9 cellular contexts compared by ENCODE assay signal in genomic region chr7:139647812-139648616, GRCh38.
DNase-seq lines count a peak whose midpoint lies in the region; ATAC-seq, FAIRE-seq and TF ChIP-seq lines count a peak whose summit lies in the region.
"Had no signal": no experiment of that assay in that cellular context is flagged by ENCODE, and none has a peak within 500 bp of the region (broad histone marks: within the 10 kb centered on the region; RNA-seq: fewer than 3 reads in every experiment).

No MANE protein-coding gene starts in this region.

- no peak for TF ChIP-seq CTCF in astrocyte (IDR thresholded peaks at IDR 0.05; ENCODE audit: insufficient read depth, low read depth, low read length)
- no peak for TF ChIP-seq CTCF in colonic mucosa (IDR thresholded peaks at IDR 0.05)

- H3K4me3 ChIP-seq in astrocyte (ENCODE audit: insufficient read depth, low read depth, low read length) (no peak overlapping the region), mucosa of stomach (ENCODE audit: low read length) (no peak overlapping the region), colonic mucosa (no peak overlapping the region)

- H3K36me3 ChIP-seq in astrocyte (ENCODE audit: insufficient read depth, low read length) = no peaks in the 10 kb centered on the region
- no peaks in the 10 kb centered on the region for H3K36me3 ChIP-seq in mucosa of stomach (ENCODE audit: control insufficient read depth, insufficient read depth, low read length)
- H3K36me3 ChIP-seq in colonic mucosa = no peaks in the 10 kb centered on the region

- H3K9me3 Mint-ChIP-seq in stimulated activated naive CD8-positive, alpha-beta T cell treated with anti-CD3 and anti-CD28 coated beads, Interleukin-15, Interleukin-2, amounts not matched to agents 100 ng/mL and 50 ng/mL, for 24 hours = no peaks in the 10 kb centered on the region
- no peaks in the 10 kb centered on the region for H3K9me3 Mint-ChIP-seq in astrocyte (ENCODE audit: unreplicated experiment)

- H3K27me3 ChIP-seq in astrocyte (ENCODE audit: insufficient read depth, low read length) (no peaks in the 10 kb centered on the region), mucosa of stomach (ENCODE audit: control insufficient read depth, insufficient read depth, low read length) (no peaks in the 10 kb centered on the region), colonic mucosa (no peaks in the 10 kb centered on the region)

- peaks cover 80% of the 10 kb centered on the region for H4K20me1 ChIP-seq in astrocyte (ENCODE audit: insufficient read depth, low read length)

- no peaks in the 10 kb centered on the region for H3K9me3 ChIP-seq in astrocyte (ENCODE audit: insufficient read depth, low read depth, low read length)
- no peaks in the 10 kb centered on the region for H3K9me3 ChIP-seq in mucosa of stomach (ENCODE audit: control insufficient read depth, low read length)
- H3K9me3 ChIP-seq in colonic mucosa = no peaks in the 10 kb centered on the region

- peak overlapping the region; percentile 56 for H3K4me3 Mint-ChIP-seq in stimulated activated naive CD8-positive, alpha-beta T cell treated with anti-CD3 and anti-CD28 coated beads, Interleukin-15, Interleukin-2, amounts not matched to agents 100 ng/mL and 50 ng/mL, for 24 hours
- no peak overlapping the region for H3K4me3 Mint-ChIP-seq in astrocyte (ENCODE audit: unreplicated experiment)

- H2AFZ ChIP-seq in astrocyte (ENCODE audit: low read depth, low read length) = no peak overlapping the region

- peak overlapping the region; percentile 73 for H3K27ac Mint-ChIP-seq in stimulated activated naive CD8-positive, alpha-beta T cell treated with anti-CD3 and anti-CD28 coated beads, Interleukin-15, Interleukin-2, amounts not matched to agents 100 ng/mL and 50 ng/mL, for 24 hours
- H3K27ac Mint-ChIP-seq in astrocyte (ENCODE audit: unreplicated experiment) = no peak overlapping the region

- no peak overlapping the region for H3K27ac ChIP-seq in astrocyte (ENCODE audit: low read depth, low read length)
- no peak overlapping the region for H3K27ac ChIP-seq in colonic mucosa

- intact Hi-C loops in colonic mucosa (cut with DNase I) = loop anchor here (2.0 to 10.0 kb wide), 2 partner anchors 127 to 355 kb away; partner anchors contain the start of gene HIPK2

- no peaks in the 10 kb centered on the region for H3K36me3 Mint-ChIP-seq in stimulated activated naive CD8-positive, alpha-beta T cell treated with anti-CD3 and anti-CD28 coated beads, Interleukin-15, Interleukin-2, amounts not matched to agents 100 ng/mL and 50 ng/mL, for 24 hours (ENCODE audit: low read depth)
- peaks cover 4% of the 10 kb centered on the region for H3K36me3 Mint-ChIP-seq in astrocyte (ENCODE audit: low read depth, unreplicated experiment)

- no peak overlapping the region for H3K4me2 ChIP-seq in astrocyte (ENCODE audit: low read length)

- no peaks in the 10 kb centered on the region for H3K27me3 Mint-ChIP-seq in stimulated activated naive CD8-positive, alpha-beta T cell treated with anti-CD3 and anti-CD28 coated beads, Interleukin-15, Interleukin-2, amounts not matched to agents 100 ng/mL and 50 ng/mL, for 24 hours
- H3K27me3 Mint-ChIP-seq in astrocyte (ENCODE audit: low read depth, unreplicated experiment) = no peaks in the 10 kb centered on the region

- H3K9ac ChIP-seq in astrocyte (ENCODE audit: low read length) (peak overlapping the region; percentile 40), mucosa of stomach (ENCODE audit: low read length) (peak overlapping the region; percentile 15), colonic mucosa (ENCODE audit: low read depth in 2 of 2, low read length in 2 of 2) (no peak overlapping the region)

- no peak for DNase-seq in stimulated activated naive CD8-positive, alpha-beta T cell treated with anti-CD3 and anti-CD28 coated beads, Interleukin-15, Interleukin-2, amounts not matched to agents 100 U/mL and 50 U/mL, for 24 hours
- DNase-seq in astrocyte (ENCODE audit: low read depth) = no peak
- no peak for DNase-seq in iPS-NIHi7 (ENCODE audit: extremely low spot score)
- no peak for DNase-seq in stimulated activated CD4-positive, alpha-beta T cell treated with anti-CD3 and anti-CD28 coated beads, Interleukin-4, amount 100 ng/mL, for 1 hour
- DNase-seq in colonic mucosa = no peak

- H3K79me2 ChIP-seq in astrocyte (ENCODE audit: insufficient read depth, low read length) = peaks cover 60% of the 10 kb centered on the region

- no peak for FAIRE-seq in astrocyte (lab: Jason Lieb, UNC)
- FAIRE-seq: G401.6 had no signal

- peaks cover 7% of the 10 kb centered on the region for H3K4me1 ChIP-seq in astrocyte (ENCODE audit: insufficient read depth, low read length)
- peaks cover 71% of the 10 kb centered on the region for H3K4me1 ChIP-seq in mucosa of stomach (ENCODE audit: control insufficient read depth, insufficient read depth, low read length)
- H3K4me1 ChIP-seq in colonic mucosa = no peaks in the 10 kb centered on the region

- no peak for ATAC-seq in stimulated activated naive CD8-positive, alpha-beta T cell treated with anti-CD3 and anti-CD28 coated beads, Interleukin-15, Interleukin-2, amounts not matched to agents 100 U/mL and 50 U/mL, for 24 hours
- no peak for ATAC-seq in HG02763 (IDR thresholded peaks at IDR 0.05; ENCODE audit: unreplicated experiment)

- H3K4me1 Mint-ChIP-seq in stimulated activated naive CD8-positive, alpha-beta T cell treated with anti-CD3 and anti-CD28 coated beads, Interleukin-15, Interleukin-2, amounts not matched to agents 100 ng/mL and 50 ng/mL, for 24 hours (ENCODE audit: low read depth) = peaks cover 62% of the 10 kb centered on the region
- H3K4me1 Mint-ChIP-seq in astrocyte (ENCODE audit: low read depth, unreplicated experiment) = peaks cover 28% of the 10 kb centered on the region

Comparison
In these comparisons a context has a peak if more than half of its experiments do, and no peak if none do; other contexts are left out.
1. H3K9ac ChIP-seq: peak in astrocyte (single experiment) and mucosa of stomach (single experiment); none in colonic mucosa (0 of 2).